7 cellular contexts compared by ENCODE assay signal in genomic region chr17:67730706-67731105, GRCh38.
"Had no signal": no experiment of that assay in that cellular context is flagged by ENCODE, and none has a peak within 500 bp of the region (broad histone marks: within the 10 kb centered on the region; RNA-seq: fewer than 3 reads in every experiment).

No MANE protein-coding gene starts in this region.

- H3K4me3 ChIP-seq: GM23338 had no signal

- H2AFZ ChIP-seq: GM23338 had no signal

- H3K4me2 ChIP-seq: GM23338 had no signal

- DNase-seq: H9, HCEC 1CT, IMR-90 had no signal

- FAIRE-seq: H1, H54, HTR-8/SVneo had no signal

- H3K27ac Mint-ChIP-seq: GM23338, H9 had no signal

- H3K4me3 Mint-ChIP-seq: GM23338, H9 had no signal
